14 cellular contexts compared by ENCODE assay signal in genomic region chr10:121113906-121114305, GRCh38.
DNase-seq lines count a peak whose midpoint lies in the region; ATAC-seq and TF ChIP-seq lines count a peak whose summit lies in the region.
"Had no signal": no experiment of that assay in that cellular context is flagged by ENCODE, and none has a peak within 500 bp of the region (broad histone marks: within the 10 kb centered on the region; RNA-seq: fewer than 3 reads in every experiment).

No MANE protein-coding gene starts in this region.

- BruUV-seq in HCT116 (replicated peaks; lab: Mats Ljungman, UMichigan), result no TSS peak

- H3K9me3 Mint-ChIP-seq in nephron progenitor cell, result peaks cover 29% of the 10 kb centered on the region

- no peak overlapping the region for H2AFZ ChIP-seq in HCT116 (ENCODE audit: low read depth, low read length, poor library complexity, severe bottlenecking)

- no peak for DNase-seq in HCT116 (ENCODE audit: low read depth, low spot score)
- DNase-seq in epithelial cell of prostate (ENCODE audit: low read depth, low spot score), result no peak
- DNase-seq in left lung, result no peak
- no peak for DNase-seq in nephron progenitor cell
- DNase-seq in RWPE1 (ENCODE audit: low spot score), result no peak
- DNase-seq in activated CD4-positive, CD25-positive, alpha-beta regulatory T cell treated with anti-CD3 and anti-CD28 coated beads, Interleukin-2, amount 50 U/mL, for 72 hours, result no peak
- no peak for DNase-seq in NCI-H1417 (lab: John Stamatoyannopoulos, UW)
- DNase-seq in H4 (ENCODE audit: low spot score), result no peak
- DNase-seq: ACHN; CD4-positive, CD25-positive, alpha-beta regulatory T cell; DMS79; HCEC 1CT had no signal

- intact Hi-C loops in HCT116 (cut with micrococcal nuclease) (no loop called here), left lung (cut with DNase I) (no loop called here)

- peak overlapping the region; percentile 42 for H3K4me2 ChIP-seq in HCT116 (ENCODE audit: low read length)
- H3K4me2 ChIP-seq: BLaER1 treated with 17β-estradiol and CSF1 and Interleukin-3, amounts not matched to agents 10 nM and 100 nM had no signal

- H3K27ac ChIP-seq in HCT116 (ENCODE audit: low read depth, low read length), result no peak overlapping the region
- H3K27ac ChIP-seq in epithelial cell of prostate, result peak overlapping the region; percentile 33
- H3K27ac ChIP-seq in left lung, result peak overlapping the region; percentile 7 to 70
- no peak overlapping the region for H3K27ac ChIP-seq in RWPE1
- H3K27ac ChIP-seq: BLaER1 treated with 17β-estradiol and CSF1 and Interleukin-3, amounts not matched to agents 10 nM and 100 nM had no signal

- no peak overlapping the region for H3K4me3 Mint-ChIP-seq in nephron progenitor cell
- H3K4me3 Mint-ChIP-seq: CD4-positive, CD25-positive, alpha-beta regulatory T cell had no signal

- TF ChIP-seq RAD21 in HCT116 (IDR thresholded peaks at IDR 0.05; ENCODE audit: low read depth), result no peak

- CTCF ChIA-PET in HCT116 (lab: Charles Lee) (no interaction called here), RWPE1 (lab: Yijun Ruan, JAX) (no interaction called here)

- RAD21 ChIA-PET in HCT116 (lab: Charles Lee; ENCODE audit: low non-redundant PET in 1 of 2, low total read pairs in 2 of 2, uncharacterized antibody in 2 of 2, unreplicated experiment in 2 of 2), result no interaction called here

- no peak overlapping the region for H3K9ac ChIP-seq in HCT116 (ENCODE audit: low read length)
- H3K9ac ChIP-seq: BLaER1 treated with 17β-estradiol and CSF1 and Interleukin-3, amounts not matched to agents 10 nM and 100 nM had no signal

- peaks cover 19% of the 10 kb centered on the region for H3K36me3 Mint-ChIP-seq in nephron progenitor cell (ENCODE audit: low read depth)
- H3K36me3 Mint-ChIP-seq: CD4-positive, CD25-positive, alpha-beta regulatory T cell had no signal

- H3K36me3 ChIP-seq in HCT116 (ENCODE audit: control insufficient read depth in 1 of 2, insufficient read depth in 2 of 2, low read length in 2 of 2), result no peaks in the 10 kb centered on the region
- H3K36me3 ChIP-seq in left lung, result no peaks in the 10 kb centered on the region
- H3K36me3 ChIP-seq: BLaER1 treated with 17β-estradiol and CSF1 and Interleukin-3, amounts not matched to agents 10 nM and 100 nM had no signal

- no peak overlapping the region for H3K4me3 ChIP-seq in HCT116 (replicated peaks in 1 of 2; ENCODE audit: low read depth in 1 of 2, low read length in 2 of 2)
- H3K4me3 ChIP-seq in left lung, result no peak overlapping the region
- H3K4me3 ChIP-seq: BLaER1 treated with 17β-estradiol and CSF1 and Interleukin-3, amounts not matched to agents 10 nM and 100 nM; GM12878 had no signal

- no peak for TF ChIP-seq POLR2A in HCT116 (IDR thresholded peaks at IDR 0.05; ENCODE audit: borderline replicate concordance, extremely low read depth, insufficient read depth, insufficient read length)

- POLR2A ChIA-PET in HCT116 (lab: Charles Lee), result no interaction called here
- POLR2A ChIA-PET in RWPE1 (lab: Yijun Ruan, JAX; ENCODE audit: low non-redundant PET), result no interaction called here

- H3K9me3 ChIP-seq in HCT116 (ENCODE audit: control insufficient read depth in 1 of 2, insufficient read depth in 1 of 2, low read depth in 1 of 2, low read length in 2 of 2) (no peaks in the 10 kb centered on the region), left lung (peaks cover 0 to 9% of the 10 kb centered on the region in 2 donors)

- H3K27me3 Mint-ChIP-seq in nephron progenitor cell (ENCODE audit: low read depth, poor library complexity), result peaks cover 4% of the 10 kb centered on the region

- no peaks in the 10 kb centered on the region for H4K20me1 ChIP-seq in HCT116 (ENCODE audit: insufficient read depth)
- H4K20me1 ChIP-seq: BLaER1 treated with 17β-estradiol and CSF1 and Interleukin-3, amounts not matched to agents 10 nM and 100 nM had no signal

- TF ChIP-seq CTCF in HCT116 (IDR thresholded peaks at IDR 0.05 in 2 of 3, conservative IDR thresholded peaks at IDR 0.05 in 1 of 3; ENCODE audit: borderline replicate concordance in 1 of 3, insufficient read depth in 1 of 3, low read depth in 2 of 3, low read length in 2 of 3), result no peak
- no peak for TF ChIP-seq CTCF in left lung (IDR thresholded peaks at IDR 0.05)
- no peak for TF ChIP-seq CTCF in nephron progenitor cell (IDR thresholded peaks at IDR 0.05)
- TF ChIP-seq CTCF in RWPE1 (conservative IDR thresholded peaks at IDR 0.05; ENCODE audit: low read depth), result no peak

- H3K27ac Mint-ChIP-seq in nephron progenitor cell, result peak overlapping the region; percentile 90
- H3K27ac Mint-ChIP-seq: CD4-positive, CD25-positive, alpha-beta regulatory T cell had no signal

- H3K27me3 ChIP-seq in HCT116 (ENCODE audit: insufficient read depth, low read length) (no peaks in the 10 kb centered on the region), left lung (no peaks in the 10 kb centered on the region)
- H3K27me3 ChIP-seq: BLaER1 treated with 17β-estradiol and CSF1 and Interleukin-3, amounts not matched to agents 10 nM and 100 nM had no signal

- H3K79me2 ChIP-seq in HCT116 (ENCODE audit: insufficient read depth, low read length), result no peaks in the 10 kb centered on the region

- ATAC-seq in HCT116, result no peak
- ATAC-seq in left lung, result peak; percentile 11
- ATAC-seq: GM12878 had no signal

- peaks cover 39% of the 10 kb centered on the region for H3K4me1 Mint-ChIP-seq in nephron progenitor cell
- H3K4me1 Mint-ChIP-seq: CD4-positive, CD25-positive, alpha-beta regulatory T cell had no signal

- H3K9me2 ChIP-seq in HCT116 (ENCODE audit: insufficient read depth), result no peaks in the 10 kb centered on the region

- H3K4me1 ChIP-seq in HCT116 (ENCODE audit: control insufficient read depth in 1 of 2, insufficient read depth in 2 of 2, low read length in 2 of 2), result peaks cover 16 to 20% of the 10 kb centered on the region in 2 experiments
- H3K4me1 ChIP-seq in left lung, result no peaks in the 10 kb centered on the region

TF ChIP-seq in HCT116, 20 proteins besides CTCF, POLR2A, EP300 and RAD21:
- no peak for TF ChIP-seq REST (IDR thresholded peaks at IDR 0.05; ENCODE audit: low read depth)
- TF ChIP-seq ELF1 (IDR thresholded peaks at IDR 0.05; ENCODE audit: borderline replicate concordance, low read depth), result no peak
- TF ChIP-seq ZNF274 (IDR thresholded peaks at IDR 0.05; ENCODE audit: low read depth, low read length), result no peak
- TF ChIP-seq FOSL1 (IDR thresholded peaks at IDR 0.05; ENCODE audit: low read depth), result no peak
- no peak for TF ChIP-seq ZBTB33 (IDR thresholded peaks at IDR 0.05; ENCODE audit: extremely low read depth, insufficient replicate concordance, low read length)
- TF ChIP-seq EZH2phosphoT487 (IDR thresholded peaks at IDR 0.05; ENCODE audit: borderline replicate concordance), result no peak
- no peak for TF ChIP-seq SP1 (IDR thresholded peaks at IDR 0.05; ENCODE audit: low read depth)
- TF ChIP-seq YY1 (IDR thresholded peaks at IDR 0.05; ENCODE audit: extremely low read depth, insufficient replicate concordance, low read depth, low read length), result no peak
- TF ChIP-seq POLR2AphosphoS5 (IDR thresholded peaks at IDR 0.05; ENCODE audit: low read depth, low read length), result no peak
- no peak for TF ChIP-seq SIN3A (IDR thresholded peaks at IDR 0.05; ENCODE audit: low read depth)

Comparison
In these comparisons a context has a peak if more than half of its experiments do, and no peak if none do; other contexts are left out.
1. H3K27ac ChIP-seq: peak in epithelial cell of prostate (single experiment) and left lung (2 of 2); none in HCT116 (single experiment) and RWPE1 (single experiment).